ENCODE assay signal across 9 cellular contexts in genomic region chr17:38898812-38899348, GRCh38. TPM values are rescaled to one million over a fixed set of nuclear protein-coding genes. Genes with fewer than 3 reads are reported as not detected.
A peak's percentile ranks its signal among the peaks of the same experiment; 100 is the strongest.
DNase-seq lines count a peak whose midpoint lies in the region; ATAC-seq and TF ChIP-seq lines count a peak whose summit lies in the region.
"Had no signal": no experiment of that assay in that cellular context is flagged by ENCODE, and none has a peak within 500 bp of the region (broad histone marks: within the 10 kb centered on the region; RNA-seq: fewer than 3 reads in every experiment).

No MANE protein-coding gene starts in this region.

- H3K4me2 ChIP-seq in mammary epithelial cell (ENCODE audit: insufficient read depth, low read depth, low read length), result no peak overlapping the region

- H3K4me1 ChIP-seq in effector memory CD4-positive, alpha-beta T cell (ENCODE audit: control insufficient read depth, insufficient read depth, low read length, poor library complexity, severe bottlenecking), result peaks cover 64% of the 10 kb centered on the region
- peaks cover 26% of the 10 kb centered on the region for H3K4me1 ChIP-seq in mammary epithelial cell (ENCODE audit: insufficient read depth, low read length)

- peak overlapping the region; percentile 33 for H3K4me3 ChIP-seq in effector memory CD4-positive, alpha-beta T cell (ENCODE audit: insufficient read depth, low read depth, low read length, poor library complexity, severe bottlenecking)
- H3K4me3 ChIP-seq in skin epidermis (peak overlapping the region in 1 of 7 experiments; percentile 10), mammary epithelial cell (replicated peaks in 1 of 3; ENCODE audit: insufficient read depth in 1 of 3, low read depth in 2 of 3, low read length in 3 of 3) (no peak overlapping the region)
- H3K4me3 ChIP-seq: body of pancreas had no signal

- 84% methylated on average over 5 of the region's 11 CpGs for WGBS in mammary epithelial cell (ENCODE audit: low coverage, missing lambda C conversion rate)

- no peaks in the 10 kb centered on the region for H4K20me1 ChIP-seq in mammary epithelial cell (ENCODE audit: insufficient read depth, low read length)

- in situ Hi-C loops in mammary epithelial cell (cut with MboI; ENCODE audit: low sequenced_read_pairs in 2 of 2), result no loop called here

- H3K36me3 ChIP-seq in effector memory CD4-positive, alpha-beta T cell (ENCODE audit: control insufficient read depth, insufficient read depth, low read length), result peaks cover 35% of the 10 kb centered on the region
- peaks cover 18% of the 10 kb centered on the region for H3K36me3 ChIP-seq in mammary epithelial cell (ENCODE audit: insufficient read depth, low read length)

- H3K9me3 ChIP-seq in effector memory CD4-positive, alpha-beta T cell (ENCODE audit: control insufficient read depth, low read length), result no peaks in the 10 kb centered on the region
- no peaks in the 10 kb centered on the region for H3K9me3 ChIP-seq in mammary epithelial cell (replicated peaks; ENCODE audit: insufficient read depth, low read length)
- H3K9me3 ChIP-seq: body of pancreas had no signal

- no peaks in the 10 kb centered on the region for H3K27me3 ChIP-seq in effector memory CD4-positive, alpha-beta T cell (replicated peaks; ENCODE audit: control insufficient read depth, insufficient read depth, low read length, poor library complexity, severe bottlenecking)
- no peaks in the 10 kb centered on the region for H3K27me3 ChIP-seq in mammary epithelial cell (ENCODE audit: insufficient read depth, low read length)
- H3K27me3 ChIP-seq: body of pancreas had no signal

- dilution Hi-C loops in mammary epithelial cell (cut with HindIII; ENCODE audit: low sequenced_read_pairs), result loop anchor here (5.0 kb wide), 4 partner anchors 38 to 102 kb away; partner anchors contain the start of gene PIP4K2B

- BruUV-seq in mammary epithelial cell (replicated peaks; lab: Mats Ljungman, UMichigan), result no TSS peak

- no peak for TF ChIP-seq CTCF in mammary epithelial cell (conservative IDR thresholded peaks at IDR 0.05 in 1 of 2, IDR thresholded peaks at IDR 0.05 in 1 of 2; ENCODE audit: extremely low read depth in 1 of 2, insufficient read depth in 1 of 2, low read depth in 1 of 2, low read length in 2 of 2)

- ATAC-seq in GM19395 (IDR thresholded peaks at IDR 0.05; ENCODE audit: unreplicated experiment), result peak; percentile 70
- ATAC-seq in HG03520 (IDR thresholded peaks at IDR 0.05; ENCODE audit: unreplicated experiment), result peak; percentile 61
- ATAC-seq: body of pancreas had no signal

- intact Hi-C loops in mammary epithelial cell (cut with micrococcal nuclease), result no loop called here

- H3K27ac ChIP-seq in effector memory CD4-positive, alpha-beta T cell (ENCODE audit: insufficient read depth, low read length, poor library complexity, severe bottlenecking), result peak overlapping the region; percentile 88
- H3K27ac ChIP-seq in skin epidermis, result peak overlapping the region in 20 of 21 experiments; percentile 17 to 98 (median 74)
- H3K27ac ChIP-seq in mammary epithelial cell (ENCODE audit: insufficient read depth, low read depth, low read length), result no peak overlapping the region

- peaks cover 57% of the 10 kb centered on the region for H3K79me2 ChIP-seq in mammary epithelial cell (ENCODE audit: insufficient read depth, low read length)

- no peak overlapping the region for H3K9ac ChIP-seq in mammary epithelial cell (ENCODE audit: insufficient read depth, low read length)

- no peak overlapping the region for H2AFZ ChIP-seq in mammary epithelial cell (ENCODE audit: low read depth, low read length)

- CTCF ChIA-PET in mammary epithelial cell (lab: Charles Lee; ENCODE audit: low non-redundant PET), result no interaction called here

- peak; percentile 78 to 80 for DNase-seq in activated CD4-positive, alpha-beta T cell treated with anti-CD3 and anti-CD28 coated beads for 24 hours (ENCODE audit: low read depth in 2 of 2)
- DNase-seq in effector memory CD4-positive, alpha-beta T cell, result peak; percentile 64 to 79 (median 71)
- DNase-seq in SW 1271 (lab: John Stamatoyannopoulos, UW) (no peak), Ammon's horn (ENCODE audit: low spot score) (no peak), mammary epithelial cell (no peak)

RNA-seq across cellular contexts. Expression of gene LASP1, which starts 29.0 kb away (rescaled TPM):
- total RNA-seq in mammary epithelial cell, result 100 to 1,000 TPM; 111 to 154 TPM
- polyA plus RNA-seq in mammary epithelial cell, result 92.4 TPM
- polyA minus RNA-seq in mammary epithelial cell, result 211 TPM

RNA-seq across cellular contexts. Expression of gene RPL23, which starts 45.4 kb away (rescaled TPM):
- total RNA-seq in mammary epithelial cell, result 1,000 to 10,000 TPM in 1 of 2 donors, 100 to 1,000 TPM in 1; 693 to 1,265 TPM
- polyA plus RNA-seq in mammary epithelial cell, result 2,470 TPM
- polyA minus RNA-seq in mammary epithelial cell, result 585 TPM

Comparison
In these comparisons a context has a peak if more than half of its experiments do, and no peak if none do; other contexts are left out.
1. DNase-seq: peak in activated CD4-positive, alpha-beta T cell treated with anti-CD3 and anti-CD28 coated beads for 24 hours (2 of 2) and effector memory CD4-positive, alpha-beta T cell (3 of 3); none in SW 1271 (0 of 2), Ammon's horn (single experiment) and mammary epithelial cell (single experiment).